Comparison of ENCODE assay signal across 1 cellular context in genomic region chr2:169478745-169479256, GRCh38.
TF ChIP-seq lines count a peak whose summit lies in the region.

No MANE protein-coding gene starts in this region.

TF ChIP-seq in GM12878, 131 proteins besides CTCF, POLR2A, EP300 and RAD21:
- TF ChIP-seq ZNF622 (IDR thresholded peaks at IDR 0.05) (no peak), ZSCAN29 (IDR thresholded peaks at IDR 0.05) (no peak), ETV6 (conservative IDR thresholded peaks at IDR 0.05 in 1 of 2, IDR thresholded peaks at IDR 0.05 in 1 of 2; ENCODE audit: borderline replicate concordance in 1 of 2, low read depth in 1 of 2) (no peak), EZH2 (IDR thresholded peaks at IDR 0.05; ENCODE audit: borderline replicate concordance, control insufficient read depth, low read depth, low read length) (no peak), FOXK2 (IDR thresholded peaks at IDR 0.05) (no peak), KLF5 (IDR thresholded peaks at IDR 0.05; ENCODE audit: partially characterized antibody) (no peak), YBX1 (IDR thresholded peaks at IDR 0.05) (no peak), MEF2A (IDR thresholded peaks at IDR 0.05; ENCODE audit: insufficient read depth, low read depth, low read length) (no peak), ATF7 (IDR thresholded peaks at IDR 0.05; ENCODE audit: low read depth) (no peak), ASH2L (IDR thresholded peaks at IDR 0.05; ENCODE audit: borderline replicate concordance, low read depth) (no peak), FOS (IDR thresholded peaks at IDR 0.05; ENCODE audit: borderline replicate concordance, extremely low read depth, insufficient read length) (no peak), RUNX3 (IDR thresholded peaks at IDR 0.05; ENCODE audit: low read length) (no peak), ZNF384 (IDR thresholded peaks at IDR 0.05; ENCODE audit: borderline replicate concordance, low read depth, low read length) (no peak), CUX1 (IDR thresholded peaks at IDR 0.05; ENCODE audit: insufficient replicate concordance, low read depth, low read length) (no peak), TCF7 (IDR thresholded peaks at IDR 0.05; ENCODE audit: borderline replicate concordance) (no peak), JUNB (IDR thresholded peaks at IDR 0.05) (no peak)
